ENCODE assay signal across 17 cellular contexts in genomic region chrX:135396109-135396508, GRCh38. TPM values are rescaled to one million over a fixed set of nuclear protein-coding genes. Genes with fewer than 3 reads are reported as not detected.
DNase-seq lines count a peak whose midpoint lies in the region; ATAC-seq and TF ChIP-seq lines count a peak whose summit lies in the region.
"Had no signal": no experiment of that assay in that cellular context is flagged by ENCODE, and none has a peak within 500 bp of the region (broad histone marks: within the 10 kb centered on the region; RNA-seq: fewer than 3 reads in every experiment).

No MANE protein-coding gene starts in this region.

- no peaks in the 10 kb centered on the region for H3K9me3 ChIP-seq in GM23248 (ENCODE audit: low read depth)
- no peaks in the 10 kb centered on the region for H3K9me3 ChIP-seq in esophagus muscularis mucosa
- H3K9me3 ChIP-seq: lower lobe of right lung had no signal

- intact Hi-C loops in esophagus muscularis mucosa (cut with DNase I) = no loop called here
- intact Hi-C loops in CD14-positive monocyte (cut with micrococcal nuclease) = no loop called here

- H3F3A ChIP-seq in GM23248 (ENCODE audit: insufficient read depth) = no peaks in the 10 kb centered on the region

- H3K27ac Mint-ChIP-seq in activated T-helper 17 cell treated with anti-CD3 and anti-CD28 coated beads, Interleukin-2, amount 50 U/mL, for 72 hours = no peak overlapping the region
- H3K27ac Mint-ChIP-seq in CD14-positive monocyte = peak overlapping the region in 1 of 7 donors; percentile 41
- H3K27ac Mint-ChIP-seq: H9, nephron had no signal

- H3K4me3 Mint-ChIP-seq in activated T-helper 17 cell treated with anti-CD3 and anti-CD28 coated beads, Interleukin-2, amount 50 U/mL, for 72 hours = no peak overlapping the region
- no peak overlapping the region for H3K4me3 Mint-ChIP-seq in CD14-positive monocyte
- H3K4me3 Mint-ChIP-seq: H9, nephron had no signal

- no peak for TF ChIP-seq POLR2A in esophagus muscularis mucosa (IDR thresholded peaks at IDR 0.05; ENCODE audit: low read depth)

- DNase-seq in Caki2 (ENCODE audit: low read depth) = peak; percentile 4
- DNase-seq in GM23248 = peak; percentile 16
- DNase-seq in glomerular endothelial cell (ENCODE audit: extremely low read depth, low read depth, low spot score) = peak; percentile 51
- DNase-seq in NCI-H1436 treated with DMSO at 0.1 percent for 48 hours (lab: John Stamatoyannopoulos, UW) = no peak
- DNase-seq in esophagus muscularis mucosa (ENCODE audit: extremely low spot score) = no peak
- DNase-seq in CD14-positive monocyte (ENCODE audit: low spot score) = no peak
- DNase-seq: activated CD8-positive, alpha-beta memory T cell treated with anti-CD3 and anti-CD28 coated beads for 24 hours; activated gamma-delta T cell; aorta; H9; lower lobe of right lung; MV-4-11; PC-9 had no signal

- no peaks in the 10 kb centered on the region for H3K27me3 ChIP-seq in GM23248 (replicated peaks; ENCODE audit: insufficient read depth)
- H3K27me3 ChIP-seq in esophagus muscularis mucosa = no peaks in the 10 kb centered on the region

- no peak for TF ChIP-seq EP300 in esophagus muscularis mucosa (IDR thresholded peaks at IDR 0.05)

- H3K79me2 ChIP-seq in GM23248 (ENCODE audit: insufficient read depth) = no peaks in the 10 kb centered on the region

- H3K9ac ChIP-seq in GM23248 = no peak overlapping the region

- TF ChIP-seq CTCF in esophagus muscularis mucosa (IDR thresholded peaks at IDR 0.05) = no peak
- TF ChIP-seq CTCF in CD14-positive monocyte (IDR thresholded peaks at IDR 0.05) = no peak

- no peaks in the 10 kb centered on the region for H3K4me1 Mint-ChIP-seq in activated T-helper 17 cell treated with anti-CD3 and anti-CD28 coated beads, Interleukin-2, amount 50 U/mL, for 72 hours
- peaks cover 5% of the 10 kb centered on the region for H3K4me1 Mint-ChIP-seq in CD14-positive monocyte
- H3K4me1 Mint-ChIP-seq: nephron had no signal

- H3K27me3 Mint-ChIP-seq in activated T-helper 17 cell treated with anti-CD3 and anti-CD28 coated beads, Interleukin-2, amount 50 U/mL, for 72 hours = no peaks in the 10 kb centered on the region
- H3K27me3 Mint-ChIP-seq in CD14-positive monocyte (ENCODE audit: low read depth in 3 of 3) = peaks cover 0 to 4% (median 3%) of the 10 kb centered on the region in 3 donors

- H3K4me1 ChIP-seq in GM23248 (ENCODE audit: insufficient read depth) = no peaks in the 10 kb centered on the region
- H3K4me1 ChIP-seq in esophagus muscularis mucosa = no peaks in the 10 kb centered on the region
- H3K4me1 ChIP-seq: lower lobe of right lung had no signal

- 33 to 41% methylated on average over 4 of the region's 4 CpGs for WGBS in GM23248 (ENCODE audit: low coverage in 1 of 2, low lambda C conversion rate in 2 of 2, missing lambda C conversion rate in 2 of 2), 2 experiments
- WGBS in esophagus muscularis mucosa = 65% methylated on average over 4 of the region's 4 CpGs

- no peak overlapping the region for H3K4me2 ChIP-seq in GM23248 (ENCODE audit: unreplicated experiment)
- H3K4me2 ChIP-seq: PC-9 had no signal

- H3K4me3 ChIP-seq in GM23248 (no peak overlapping the region), esophagus muscularis mucosa (no peak overlapping the region)
- H3K4me3 ChIP-seq: lower lobe of right lung, PC-9 had no signal

- in situ Hi-C loops in Caki2 (cut with HindIII; ENCODE audit: low pct_unique_long_range_greater_than_20kb, low sequenced_read_pairs) = no loop called here
- in situ Hi-C loops in GM23248 (cut with MboI) = no loop called here

- no peaks in the 10 kb centered on the region for H3K9me3 Mint-ChIP-seq in activated T-helper 17 cell treated with anti-CD3 and anti-CD28 coated beads, Interleukin-2, amount 50 U/mL, for 72 hours
- peaks cover 0 to 2% (median 0%) of the 10 kb centered on the region in 7 donors for H3K9me3 Mint-ChIP-seq in CD14-positive monocyte

- H3K36me3 Mint-ChIP-seq in activated T-helper 17 cell treated with anti-CD3 and anti-CD28 coated beads, Interleukin-2, amount 50 U/mL, for 72 hours (ENCODE audit: low read depth) = no peaks in the 10 kb centered on the region
- H3K36me3 Mint-ChIP-seq in CD14-positive monocyte = no peaks in the 10 kb centered on the region

- H2AFZ ChIP-seq in GM23248 = no peak overlapping the region
- H2AFZ ChIP-seq: PC-9 had no signal

- H3K9me2 ChIP-seq in GM23248 (ENCODE audit: insufficient read depth) = no peaks in the 10 kb centered on the region

- no peaks in the 10 kb centered on the region for H3K36me3 ChIP-seq in GM23248 (ENCODE audit: low read depth)
- H3K36me3 ChIP-seq in esophagus muscularis mucosa = no peaks in the 10 kb centered on the region
- H3K36me3 ChIP-seq: lower lobe of right lung had no signal

- H3K27ac ChIP-seq in GM23248 = no peak overlapping the region
- no peak overlapping the region for H3K27ac ChIP-seq in esophagus muscularis mucosa (replicated peaks in 1 of 4)
- H3K27ac ChIP-seq: lower lobe of right lung, PC-9 had no signal

- no peaks in the 10 kb centered on the region for H4K20me1 ChIP-seq in GM23248 (ENCODE audit: insufficient read depth)

- ATAC-seq in activated T-helper 17 cell treated with anti-CD3 and anti-CD28 coated beads, Interleukin-2, amount 50 U/mL, for 72 hours (replicated peaks) = peak; percentile 37
- ATAC-seq in GM21717 (IDR thresholded peaks at IDR 0.05; ENCODE audit: unreplicated experiment) = no peak

RNA-seq across cellular contexts. Expression of gene SMIM10L2A, which starts 25.6 kb away (rescaled TPM):
- total RNA-seq in Caki2 (2014; rRNA removed; shearing (Covaris generic); ENCODE audit: low replicate concordance) = 1.3 and 1.4 TPM in 2 replicates
- not detected in 2 replicates for total RNA-seq in GM23248 (2014; rRNA removed; shearing (Covaris generic))
- polyA plus RNA-seq in GM23248 (2016; fragmentation: Nextera tagmentation; extraction: Ambion mirVana) (not detected in 2 replicates), CD14-positive monocyte (not detected)
- under 1 TPM; 0.06 to 0.82 TPM for total RNA-seq in activated T-helper 17 cell treated with anti-CD3 and anti-CD28 coated beads, Interleukin-2, amount 50 U/mL, for 72 hours
- total RNA-seq in glomerular endothelial cell (1.3 and 1.5 TPM in 2 replicates), esophagus muscularis mucosa (1 to 10 TPM in 2 of 4 donors, under 1 TPM in 2; 0.83 to 1.6 (median 1.2) TPM)
- total RNA-seq: fibroblast of villous mesenchyme, PC-9 had no signal

RNA-seq across cellular contexts. Expression of gene ZNF449, which starts 51.5 kb away (rescaled TPM):
- 1.5 and 1.8 TPM in 2 replicates for total RNA-seq in Caki2 (2014; rRNA removed; shearing (Covaris generic); ENCODE audit: low replicate concordance)
- total RNA-seq in GM23248 (2014; rRNA removed; shearing (Covaris generic)) = 9.6 and 9.8 TPM in 2 replicates
- 6.2 and 6.8 TPM in 2 replicates for polyA plus RNA-seq in GM23248 (2016; fragmentation: Nextera tagmentation; extraction: Ambion mirVana)
- total RNA-seq in activated T-helper 17 cell treated with anti-CD3 and anti-CD28 coated beads, Interleukin-2, amount 50 U/mL, for 72 hours = 1 to 10 TPM; 1.6 to 2.2 TPM
- 11.6 and 12.5 TPM in 2 replicates for total RNA-seq in glomerular endothelial cell
- total RNA-seq in esophagus muscularis mucosa = 10 to 100 TPM in 1 of 4 donors, 1 to 10 TPM in 3; 6.0 to 10.4 (median 8.1) TPM
- 1 to 10 TPM in 1 of 2 donors, under 1 TPM in 1; 0.37 to 1.2 TPM for polyA plus RNA-seq in CD14-positive monocyte

RNA-seq across cellular contexts. Expression of gene ZNF75D, which starts 52.2 kb away (rescaled TPM):
- 2.6 and 3.3 TPM in 2 replicates for total RNA-seq in Caki2 (2014; rRNA removed; shearing (Covaris generic); ENCODE audit: low replicate concordance)
- total RNA-seq in GM23248 (2014; rRNA removed; shearing (Covaris generic)) = 3.9 and 5.5 TPM in 2 replicates
- polyA plus RNA-seq in GM23248 (2016; fragmentation: Nextera tagmentation; extraction: Ambion mirVana) (2.7 and 3.5 TPM in 2 replicates), CD14-positive monocyte (1 to 10 TPM; 2.7 to 3.6 TPM)
- 1 to 10 TPM; 6.4 to 8.2 TPM for total RNA-seq in activated T-helper 17 cell treated with anti-CD3 and anti-CD28 coated beads, Interleukin-2, amount 50 U/mL, for 72 hours
- total RNA-seq in glomerular endothelial cell (5.5 and 9.6 TPM in 2 replicates), esophagus muscularis mucosa (1 to 10 TPM; 5.5 to 7.1 (median 6.9) TPM)

Comparison
In these comparisons a context has a peak if more than half of its experiments do, and no peak if none do; other contexts are left out.
1. DNase-seq: peak in Caki2 (single experiment), GM23248 (single experiment) and glomerular endothelial cell (single experiment); none in NCI-H1436 treated with DMSO at 0.1 percent for 48 hours (single experiment), esophagus muscularis mucosa (single experiment) and CD14-positive monocyte (single experiment).